ENCODE assay signal across 11 cellular contexts in genomic region chr5:143648696-143649095, GRCh38.
DNase-seq lines count a peak whose midpoint lies in the region; ATAC-seq, FAIRE-seq and TF ChIP-seq lines count a peak whose summit lies in the region.
"Had no signal": no experiment of that assay in that cellular context is flagged by ENCODE, and none has a peak within 500 bp of the region (broad histone marks: within the 10 kb centered on the region; RNA-seq: fewer than 3 reads in every experiment).

No MANE protein-coding gene starts in this region.

- no peak for FAIRE-seq in kidney (lab: Jason Lieb, UNC)

- H3K9me3 ChIP-seq in kidney (ENCODE audit: control insufficient read depth in 1 of 2, low read length in 2 of 2) (no peaks in the 10 kb centered on the region), tibial artery (no peaks in the 10 kb centered on the region)

- H3K4me3 ChIP-seq in GM12875 (ENCODE audit: low read depth, low read length) (no peak overlapping the region), astrocyte of the spinal cord (ENCODE audit: low read depth, low read length) (no peak overlapping the region), kidney (ENCODE audit: low read length in 2 of 2) (no peak overlapping the region), tibial artery (no peak overlapping the region)

- H3K9ac ChIP-seq in kidney (ENCODE audit: low read length in 2 of 2), result no peak overlapping the region

- H3K27me3 ChIP-seq in tibial artery, result no peaks in the 10 kb centered on the region

- H3K4me1 ChIP-seq in kidney (ENCODE audit: control insufficient read depth in 1 of 2, insufficient read depth in 1 of 2, low read depth in 1 of 2, low read length in 2 of 2) (no peaks in the 10 kb centered on the region), tibial artery (peaks cover 0 to 15% (median 9%) of the 10 kb centered on the region in 4 donors)

- DNase-seq in AML-193 (lab: John Stamatoyannopoulos, UW) (peak; percentile 2 to 5), astrocyte of the spinal cord (ENCODE audit: low read depth, low spot score) (no peak), kidney (no peak), tibial artery (no peak)
- DNase-seq: activated T-cell treated with anti-CD3 and anti-CD28 coated beads, Interleukin-2, amount 50 U/mL, for 4 hours; left ventricle myocardium superior; RPMI8226 had no signal

- intact Hi-C loops in kidney (cut with DNase I) (no loop called here), tibial artery (cut with DNase I; ENCODE audit: low total_unique reads) (no loop called here)

- H3K27ac ChIP-seq in kidney (ENCODE audit: low read depth in 2 of 2, low read length in 2 of 2) (no peak overlapping the region), tibial artery (no peak overlapping the region)

- in situ Hi-C loops in astrocyte of the spinal cord (cut with HindIII; ENCODE audit: low sequenced_read_pairs), result no loop called here

- TF ChIP-seq CTCF in GM12875 (IDR thresholded peaks at IDR 0.05; ENCODE audit: borderline replicate concordance, insufficient read depth, low read depth, low read length), result peak; percentile 26; the same call in 1 of the 2 replicates
- TF ChIP-seq CTCF in astrocyte of the spinal cord (IDR thresholded peaks at IDR 0.05; ENCODE audit: low read depth, low read length), result peak; percentile 12
- peak; percentile 35 for TF ChIP-seq CTCF in kidney (IDR thresholded peaks at IDR 0.05; ENCODE audit: borderline replicate concordance, extremely low read depth, insufficient read depth)
- no peak for TF ChIP-seq CTCF in tibial artery (IDR thresholded peaks at IDR 0.05)

- ATAC-seq in HG03354 (IDR thresholded peaks at IDR 0.05; ENCODE audit: poor library complexity, severe bottlenecking, unreplicated experiment) (no peak), HG03460 (IDR thresholded peaks at IDR 0.05; ENCODE audit: unreplicated experiment) (no peak), HG03196 (IDR thresholded peaks at IDR 0.05; ENCODE audit: unreplicated experiment) (no peak)
- ATAC-seq: activated T-cell treated with anti-CD3 and anti-CD28 coated beads, Interleukin-2, amount 50 U/mL, for 4 hours; left ventricle myocardium superior had no signal

- H3K36me3 ChIP-seq in kidney (ENCODE audit: control insufficient read depth in 1 of 2, insufficient read depth in 2 of 2, low read length in 2 of 2), result no peaks in the 10 kb centered on the region
- H3K36me3 ChIP-seq in tibial artery, result no peaks in the 10 kb centered on the region

Comparison
In these comparisons a context has a peak if more than half of its experiments do, and no peak if none do; other contexts are left out.
1. DNase-seq: peak in AML-193 (2 of 2); none in astrocyte of the spinal cord (single experiment), kidney (single experiment) and tibial artery (0 of 2).
2. CTCF ChIP-seq: peak in GM12875 (single experiment), astrocyte of the spinal cord (single experiment) and kidney (single experiment); none in tibial artery (0 of 2).